Comparison of ENCODE assay signal across 23 cellular contexts in genomic region chr13:80707000-80707983, GRCh38.
"Had no signal": no experiment of that assay in that cellular context is flagged by ENCODE, and none has a peak within 500 bp of the region (broad histone marks: within the 10 kb centered on the region; RNA-seq: fewer than 3 reads in every experiment).

No MANE protein-coding gene starts in this region.

- H3K36me3 Mint-ChIP-seq: natural killer cell; stimulated activated memory B cell treated with anti-CD40 and anti-IgM and Interleukin-4, amounts not matched to agents 10 μg/mL and 1 μg/mL and 100 μg/mL, for 72 hours had no signal

- H3K4me1 ChIP-seq: esophagus muscularis mucosa, foreskin keratinocyte, gastroesophageal sphincter, heart left ventricle, left ventricle myocardium inferior, lower lobe of right lung, pancreas, sigmoid colon, suprapubic skin, transverse colon, vagina had no signal

- ATAC-seq: foreskin keratinocyte; gastroesophageal sphincter; heart left ventricle; left colon; lower lobe of right lung; natural killer cell; pancreas; stimulated activated memory B cell treated with anti-CD40 and anti-IgM and Interleukin-4, amounts not matched to agents 10 μg/mL and 1 μg/mL and 100 μg/mL, for 72 hours had no signal

- H3K9me3 Mint-ChIP-seq: natural killer cell; stimulated activated memory B cell treated with anti-CD40 and anti-IgM and Interleukin-4, amounts not matched to agents 10 μg/mL and 1 μg/mL and 100 μg/mL, for 72 hours had no signal

- H3K36me3 ChIP-seq: esophagus muscularis mucosa, gastroesophageal sphincter, heart left ventricle, left ventricle myocardium inferior, lower lobe of right lung, neutrophil, pancreas, sigmoid colon, suprapubic skin, transverse colon, vagina had no signal

- H3K27ac ChIP-seq: coronary artery, esophagus muscularis mucosa, foreskin keratinocyte, gastroesophageal sphincter, heart left ventricle, left ventricle myocardium inferior, lower lobe of right lung, neutrophil, pancreas, sigmoid colon, suprapubic skin, transverse colon, vagina had no signal

- DNase-seq: dermis blood vessel endothelial cell; effector memory CD4-positive, alpha-beta T cell; foreskin keratinocyte; heart left ventricle; hippocampal formation; kidney glomerular epithelial cell; left colon; left ventricle myocardium inferior; lower lobe of right lung; natural killer cell; sigmoid colon; stimulated activated CD4-positive, alpha-beta T cell treated with anti-CD3 and anti-CD28 coated beads, Interleukin-4, amount 100 ng/mL, for 4 hours; transverse colon had no signal

- H3K27ac Mint-ChIP-seq: natural killer cell; progenitor cell of endocrine pancreas; stimulated activated memory B cell treated with anti-CD40 and anti-IgM and Interleukin-4, amounts not matched to agents 10 μg/mL and 1 μg/mL and 100 μg/mL, for 72 hours; stimulated activated naive CD8-positive, alpha-beta T cell treated with anti-CD3 and anti-CD28 coated beads, Interleukin-15, Interleukin-2, amounts not matched to agents 100 ng/mL and 50 ng/mL, for 24 hours had no signal

- H3K27me3 Mint-ChIP-seq: progenitor cell of endocrine pancreas; stimulated activated memory B cell treated with anti-CD40 and anti-IgM and Interleukin-4, amounts not matched to agents 10 μg/mL and 1 μg/mL and 100 μg/mL, for 72 hours; stimulated activated naive CD8-positive, alpha-beta T cell treated with anti-CD3 and anti-CD28 coated beads, Interleukin-15, Interleukin-2, amounts not matched to agents 100 ng/mL and 50 ng/mL, for 24 hours had no signal

- H3K4me1 Mint-ChIP-seq: natural killer cell; stimulated activated memory B cell treated with anti-CD40 and anti-IgM and Interleukin-4, amounts not matched to agents 10 μg/mL and 1 μg/mL and 100 μg/mL, for 72 hours had no signal

- H3K27me3 ChIP-seq: esophagus muscularis mucosa, foreskin keratinocyte, gastroesophageal sphincter, heart left ventricle, neutrophil, pancreas, sigmoid colon, suprapubic skin, transverse colon, vagina had no signal

- H3K9me3 ChIP-seq: esophagus muscularis mucosa, heart left ventricle, lower lobe of right lung, neutrophil, pancreas, sigmoid colon, suprapubic skin, transverse colon, vagina had no signal

- H3K4me3 ChIP-seq: coronary artery, esophagus muscularis mucosa, gastroesophageal sphincter, heart left ventricle, left ventricle myocardium inferior, lower lobe of right lung, pancreas, sigmoid colon, suprapubic skin, transverse colon, vagina had no signal

- H3K4me3 Mint-ChIP-seq: natural killer cell; stimulated activated memory B cell treated with anti-CD40 and anti-IgM and Interleukin-4, amounts not matched to agents 10 μg/mL and 1 μg/mL and 100 μg/mL, for 72 hours; stimulated activated naive CD8-positive, alpha-beta T cell treated with anti-CD3 and anti-CD28 coated beads, Interleukin-15, Interleukin-2, amounts not matched to agents 100 ng/mL and 50 ng/mL, for 24 hours had no signal
